ENCODE assay signal across 8 cellular contexts in the genomic region with DNA sequence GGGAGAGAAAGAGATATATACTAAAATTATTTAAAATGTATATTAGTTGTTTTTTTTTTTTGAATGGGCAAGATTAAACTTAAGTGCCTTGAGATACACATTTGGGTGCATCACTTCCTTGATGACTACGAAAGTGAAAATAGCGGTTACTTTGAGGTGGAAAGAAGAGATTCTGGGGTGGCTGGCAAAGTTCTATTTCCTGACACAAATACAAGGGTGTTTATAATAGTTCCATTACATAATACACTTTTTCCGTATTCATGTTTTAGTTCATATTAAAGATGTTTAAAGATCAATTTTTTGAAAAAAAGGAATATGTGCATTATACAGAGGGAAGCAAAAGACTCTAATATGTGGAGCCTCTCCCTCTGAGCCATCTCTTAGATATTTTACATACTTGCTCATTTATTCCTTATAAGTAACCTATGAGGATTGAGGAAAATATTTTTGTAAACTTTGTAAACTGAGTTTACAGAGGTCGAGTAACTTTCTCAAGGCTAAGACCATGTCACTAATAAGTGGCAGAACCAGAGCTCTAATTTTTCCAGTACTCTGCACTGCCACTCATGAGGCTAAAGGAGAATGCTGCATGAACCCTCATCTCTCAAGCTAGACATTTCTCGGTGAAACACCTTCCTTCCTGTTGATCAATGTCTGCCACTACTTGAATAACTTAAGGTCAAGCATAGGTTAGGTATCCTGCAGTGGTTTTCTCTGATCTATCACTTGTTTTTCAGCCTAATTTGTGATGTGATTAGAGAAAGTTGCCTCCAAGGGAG. TPM values are rescaled to one million over a fixed set of nuclear protein-coding genes. Genes with fewer than 3 reads are reported as not detected.
DNase-seq lines count a peak whose midpoint lies in the region; ATAC-seq and TF ChIP-seq lines count a peak whose summit lies in the region.

No MANE protein-coding gene starts in this region.

- H3K27me3 Mint-ChIP-seq in activated naive CD4-positive, alpha-beta T cell treated with anti-CD3 and anti-CD28 coated beads for 36 hours (ENCODE audit: low read depth), result no peaks in the 10 kb centered on the region
- no peaks in the 10 kb centered on the region for H3K27me3 Mint-ChIP-seq in T-cell
- no peaks in the 10 kb centered on the region for H3K27me3 Mint-ChIP-seq in stimulated activated naive CD8-positive, alpha-beta T cell treated with anti-CD3 and anti-CD28 coated beads, Interleukin-15, Interleukin-2, amounts not matched to agents 100 ng/mL and 50 ng/mL, for 24 hours

- H3K36me3 Mint-ChIP-seq in activated naive CD4-positive, alpha-beta T cell treated with anti-CD3 and anti-CD28 coated beads for 36 hours (ENCODE audit: low read depth), result peaks cover 19% of the 10 kb centered on the region
- peaks cover 9% of the 10 kb centered on the region for H3K36me3 Mint-ChIP-seq in T-cell
- H3K36me3 Mint-ChIP-seq in stimulated activated naive CD8-positive, alpha-beta T cell treated with anti-CD3 and anti-CD28 coated beads, Interleukin-15, Interleukin-2, amounts not matched to agents 100 ng/mL and 50 ng/mL, for 24 hours (ENCODE audit: low read depth), result peaks cover 9% of the 10 kb centered on the region

- POLR2A ChIA-PET in T-cell (lab: Charles Lee), result interaction anchor here (0.5 to 1.1 kb wide), 6 partner anchors 11 to 197 kb away, joined by 3 to 7 read pairs (median 3); a partner anchor contains a TSS

- TF ChIP-seq CTCF in hepatocyte (IDR thresholded peaks at IDR 0.05; ENCODE audit: poor library complexity), result no peak

- no peaks in the 10 kb centered on the region for H3K9me3 ChIP-seq in hepatocyte (ENCODE audit: low read depth)

- CTCF ChIA-PET in activated naive CD4-positive, alpha-beta T cell treated with anti-CD3 and anti-CD28 coated beads for 36 hours (lab: Charles Lee), result interaction anchor here (0.9 to 1.7 kb wide), 3 partner anchors 9 to 34 kb away, joined by 3 to 6 read pairs (median 3); no protein-coding TSS in a partner anchor
- CTCF ChIA-PET in T-cell (lab: Charles Lee), result interaction anchor here (0.5 to 2.6 kb wide), 12 partner anchors 11 to 234 kb away, joined by 3 to 18 read pairs (median 4); a partner anchor contains a TSS

- H3K9me3 Mint-ChIP-seq in activated naive CD4-positive, alpha-beta T cell treated with anti-CD3 and anti-CD28 coated beads for 36 hours, result peaks cover 13% of the 10 kb centered on the region
- peaks cover 3 to 14% (median 8%) of the 10 kb centered on the region in 3 donors for H3K9me3 Mint-ChIP-seq in T-cell
- peaks cover 10% of the 10 kb centered on the region for H3K9me3 Mint-ChIP-seq in stimulated activated naive CD8-positive, alpha-beta T cell treated with anti-CD3 and anti-CD28 coated beads, Interleukin-15, Interleukin-2, amounts not matched to agents 100 ng/mL and 50 ng/mL, for 24 hours

- WGBS in hepatocyte (ENCODE audit: low lambda C conversion rate, missing lambda C conversion rate), result 85% methylated on average over 5 of the region's 5 CpGs

- peaks cover 82% of the 10 kb centered on the region for H3K4me1 Mint-ChIP-seq in activated naive CD4-positive, alpha-beta T cell treated with anti-CD3 and anti-CD28 coated beads for 36 hours (ENCODE audit: low read depth)
- H3K4me1 Mint-ChIP-seq in T-cell, result peaks cover 87 to 91% (median 88%) of the 10 kb centered on the region in 3 donors
- peaks cover 84% of the 10 kb centered on the region for H3K4me1 Mint-ChIP-seq in stimulated activated naive CD8-positive, alpha-beta T cell treated with anti-CD3 and anti-CD28 coated beads, Interleukin-15, Interleukin-2, amounts not matched to agents 100 ng/mL and 50 ng/mL, for 24 hours (ENCODE audit: low read depth)

- H3K9me2 ChIP-seq in hepatocyte (replicated peaks; ENCODE audit: insufficient read depth), result no peaks in the 10 kb centered on the region

- H3K36me3 ChIP-seq in hepatocyte (replicated peaks; ENCODE audit: insufficient read depth, low read depth), result no peaks in the 10 kb centered on the region

- H4K20me1 ChIP-seq in hepatocyte (ENCODE audit: insufficient read depth, poor library complexity, severe bottlenecking), result no peaks in the 10 kb centered on the region

- peak overlapping the region; percentile 68 for H3K27ac Mint-ChIP-seq in activated naive CD4-positive, alpha-beta T cell treated with anti-CD3 and anti-CD28 coated beads for 36 hours
- peak overlapping the region; percentile 92 to 96 for H3K27ac Mint-ChIP-seq in T-cell
- H3K27ac Mint-ChIP-seq in stimulated activated naive CD8-positive, alpha-beta T cell treated with anti-CD3 and anti-CD28 coated beads, Interleukin-15, Interleukin-2, amounts not matched to agents 100 ng/mL and 50 ng/mL, for 24 hours, result peak overlapping the region; percentile 77

- no peaks in the 10 kb centered on the region for H3K4me1 ChIP-seq in hepatocyte (ENCODE audit: insufficient read depth)

- H2AFZ ChIP-seq in hepatocyte, result no peak overlapping the region

- no peak overlapping the region for H3K27ac ChIP-seq in hepatocyte

- peak; percentile 94 for ATAC-seq in HG02852 (IDR thresholded peaks at IDR 0.05; ENCODE audit: unreplicated experiment)
- peak; percentile 86 to 89 (median 88) for ATAC-seq in T-cell (replicated peaks in 1 of 4)

- H3K27me3 ChIP-seq in hepatocyte, result no peaks in the 10 kb centered on the region

- DNase-seq in activated naive CD4-positive, alpha-beta T cell treated with anti-CD3 and anti-CD28 coated beads for 36 hours, result peak; percentile 55
- no peak for DNase-seq in activated naive CD4-positive, alpha-beta T cell (lab: John Stamatoyannopoulos, UW)
- DNase-seq in T-cell (peak in 25 of 34 experiments; percentile 23 to 65 (median 45)), LoVo (ENCODE audit: low spot score) (no peak), inferior parietal cortex (ENCODE audit: extremely low spot score) (no peak), hepatocyte (ENCODE audit: low spot score) (no peak)

- peak overlapping the region; percentile 21 for H3K4me3 Mint-ChIP-seq in activated naive CD4-positive, alpha-beta T cell treated with anti-CD3 and anti-CD28 coated beads for 36 hours
- peak overlapping the region; percentile 69 to 80 (median 69) for H3K4me3 Mint-ChIP-seq in T-cell
- H3K4me3 Mint-ChIP-seq in stimulated activated naive CD8-positive, alpha-beta T cell treated with anti-CD3 and anti-CD28 coated beads, Interleukin-15, Interleukin-2, amounts not matched to agents 100 ng/mL and 50 ng/mL, for 24 hours, result peak overlapping the region; percentile 58

- no peaks in the 10 kb centered on the region for H3K79me2 ChIP-seq in hepatocyte

- H3K4me3 ChIP-seq in hepatocyte, result no peak overlapping the region

- intact Hi-C loops in activated naive CD4-positive, alpha-beta T cell treated with anti-CD3 and anti-CD28 coated beads for 36 hours (cut with micrococcal nuclease), result loop anchor here (1.0 kb wide), 11 partner anchors 10 to 1090 kb away; a partner anchor contains a TSS

- no peak overlapping the region for H3K4me2 ChIP-seq in hepatocyte

RNA-seq across cellular contexts. Expression of a gene that starts 58.7 kb away (rescaled TPM):
- 10 to 100 TPM; 15.8 to 18.0 TPM for total RNA-seq in activated naive CD4-positive, alpha-beta T cell treated with anti-CD3 and anti-CD28 coated beads for 36 hours
- 1 to 10 TPM in 3 of 5 donors, under 1 TPM in 2; 0.55 to 1.9 (median 1.3) TPM for total RNA-seq in T-cell
- 2.6 and 2.7 TPM in 2 replicates for total RNA-seq in hepatocyte
- 0.88 and 0.92 TPM in 2 replicates for polyA plus RNA-seq in hepatocyte

RNA-seq across cellular contexts. Expression of a gene that starts 60.0 kb away (rescaled TPM):
- 10 to 100 TPM; 23.0 to 23.3 TPM for total RNA-seq in activated naive CD4-positive, alpha-beta T cell treated with anti-CD3 and anti-CD28 coated beads for 36 hours
- 10 to 100 TPM; 18.1 to 22.7 (median 20.2) TPM for total RNA-seq in T-cell
- 46.8 and 49.0 TPM in 2 replicates for total RNA-seq in hepatocyte
- 48.3 and 53.0 TPM in 2 replicates for polyA plus RNA-seq in hepatocyte

Comparison
In these comparisons a context has a peak if more than half of its experiments do, and no peak if none do; other contexts are left out.
1. DNase-seq: peak in activated naive CD4-positive, alpha-beta T cell treated with anti-CD3 and anti-CD28 coated beads for 36 hours (single experiment) and T-cell (25 of 34); none in activated naive CD4-positive, alpha-beta T cell (0 of 4), LoVo (single experiment), inferior parietal cortex (single experiment) and hepatocyte (single experiment).
2. Peak in every context shown above with its lines, with median percentiles within 50 percentile points of each other: H3K27ac Mint-ChIP-seq and H3K4me3 Mint-ChIP-seq.